In the genomic region with DNA sequence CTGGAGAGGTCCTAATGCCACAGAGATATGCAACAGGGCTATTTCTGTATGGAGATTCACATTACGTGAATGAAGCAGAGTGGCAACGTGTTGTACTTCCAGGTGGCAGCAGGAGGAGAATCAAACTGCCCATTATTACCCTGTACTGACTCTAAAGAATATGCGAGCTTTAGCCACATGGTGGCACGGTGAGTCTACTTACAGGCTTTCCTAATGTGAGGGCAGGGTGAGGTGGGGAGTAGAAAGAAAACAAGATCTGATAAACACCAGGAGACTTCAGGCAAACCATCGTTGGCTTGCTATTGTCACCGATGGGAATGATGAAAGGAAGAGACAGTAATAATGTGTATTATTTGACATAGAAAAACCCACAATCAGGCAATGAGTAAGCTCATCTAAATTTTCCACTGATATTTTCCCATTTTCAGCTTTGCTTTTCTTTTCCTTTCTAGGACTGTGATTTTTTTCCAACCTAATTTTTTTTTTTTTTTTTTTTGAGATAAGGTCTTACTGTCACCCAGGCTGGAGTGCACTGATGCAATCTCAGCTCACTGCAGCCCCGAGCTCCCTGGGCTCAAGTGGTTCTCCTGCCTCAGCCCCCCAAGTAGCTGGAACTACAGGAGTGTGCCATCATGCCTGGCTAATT, we compare ENCODE assay signal across 8 cellular contexts.
DNase-seq lines count a peak whose midpoint lies in the region; ATAC-seq and TF ChIP-seq lines count a peak whose summit lies in the region.

No MANE protein-coding gene starts in this region.

- H3K27me3 ChIP-seq in H7 (ENCODE audit: control insufficient read depth, insufficient read depth, low read length) = no peaks in the 10 kb centered on the region
- no peaks in the 10 kb centered on the region for H3K27me3 ChIP-seq in RWPE2 (ENCODE audit: insufficient read depth, poor library complexity, severe bottlenecking)
- no peaks in the 10 kb centered on the region for H3K27me3 ChIP-seq in gastroesophageal sphincter
- no peaks in the 10 kb centered on the region for H3K27me3 ChIP-seq in trophoblast cell (ENCODE audit: insufficient read depth, low read length)

- H3K79me2 ChIP-seq in trophoblast cell (ENCODE audit: control insufficient read depth, insufficient read depth, low read length, poor library complexity) = no peaks in the 10 kb centered on the region

- H3K23ac ChIP-seq in trophoblast cell (ENCODE audit: low read length) = no peak overlapping the region

- TF ChIP-seq CTCF in LNCAP (IDR thresholded peaks at IDR 0.05) = peak; percentile 88
- peak; percentile 93 for TF ChIP-seq CTCF in RWPE2 (IDR thresholded peaks at IDR 0.05; ENCODE audit: poor library complexity, severe bottlenecking)
- TF ChIP-seq CTCF in gastroesophageal sphincter (IDR thresholded peaks at IDR 0.05) = peak; percentile 46 to 93 (median 84)

- ATAC-seq in RWPE2 (ENCODE audit: low read depth) (peak; percentile 100), gastroesophageal sphincter (peak; percentile 89)

- no peak overlapping the region for H2BK12ac ChIP-seq in trophoblast cell (ENCODE audit: low read length)

- H3K27ac ChIP-seq in RWPE2 (ENCODE audit: poor library complexity, severe bottlenecking) (no peak overlapping the region), gastroesophageal sphincter (peak overlapping the region in 1 of 4 donors; percentile 9), trophoblast cell (ENCODE audit: low read depth, low read length) (no peak overlapping the region)

- no peak for TF ChIP-seq POLR2A in gastroesophageal sphincter (IDR thresholded peaks at IDR 0.05)

- H3K9ac ChIP-seq in trophoblast cell (ENCODE audit: low read length) = no peak overlapping the region

- H2AK5ac ChIP-seq in trophoblast cell (ENCODE audit: low read length) = no peak overlapping the region

- no peak overlapping the region for H2BK5ac ChIP-seq in trophoblast cell (ENCODE audit: low read depth, low read length, poor library complexity)

- no peak overlapping the region for H3K14ac ChIP-seq in trophoblast cell (ENCODE audit: low read length)

- H4K8ac ChIP-seq in trophoblast cell (ENCODE audit: low read depth, low read length) = no peak overlapping the region

- no peak overlapping the region for H4K91ac ChIP-seq in trophoblast cell (ENCODE audit: low read depth, low read length)

- no peak overlapping the region for H3K4me3 ChIP-seq in H7 (ENCODE audit: insufficient read depth, low read depth, low read length)
- no peak overlapping the region for H3K4me3 ChIP-seq in RWPE2 (ENCODE audit: severe bottlenecking)
- H3K4me3 ChIP-seq in gastroesophageal sphincter = no peak overlapping the region
- no peak overlapping the region for H3K4me3 ChIP-seq in trophoblast cell (ENCODE audit: low read depth, low read length)

- H3K4me1 ChIP-seq in RWPE2 (ENCODE audit: insufficient read depth, poor library complexity, severe bottlenecking) = no peaks in the 10 kb centered on the region
- H3K4me1 ChIP-seq in gastroesophageal sphincter = peaks cover 0 to 32% (median 2%) of the 10 kb centered on the region in 3 donors
- H3K4me1 ChIP-seq in trophoblast cell (ENCODE audit: control insufficient read depth in 1 of 2, insufficient read depth in 2 of 2, low read length in 2 of 2) = no peaks in the 10 kb centered on the region

- TF ChIP-seq EP300 in gastroesophageal sphincter (IDR thresholded peaks at IDR 0.05) = no peak

- no peak overlapping the region for H2BK120ac ChIP-seq in trophoblast cell (ENCODE audit: insufficient read depth, low read length, poor library complexity)

- H3K9me3 ChIP-seq in RWPE2 (ENCODE audit: severe bottlenecking) (no peaks in the 10 kb centered on the region), gastroesophageal sphincter (no peaks in the 10 kb centered on the region), trophoblast cell (ENCODE audit: insufficient read depth, low read depth, low read length) (no peaks in the 10 kb centered on the region)

- WGBS in gastroesophageal sphincter (ENCODE audit: low coverage in 1 of 2), 2 donors = 0 to 6% methylated on average over 6 of the region's 7 CpGs
- WGBS in trophoblast cell (ENCODE audit: extremely low coverage, insufficient coverage, insufficient read length) = no CpG with 5 or more reads among the region's 7 CpGs

- H4K12ac ChIP-seq in trophoblast cell (ENCODE audit: low read depth, low read length) = no peak overlapping the region

- H3K4ac ChIP-seq in trophoblast cell (ENCODE audit: low read depth, low read length) = no peak overlapping the region

- no peaks in the 10 kb centered on the region for H3K79me1 ChIP-seq in trophoblast cell (ENCODE audit: low read length)

- H2AFZ ChIP-seq in trophoblast cell (ENCODE audit: insufficient read depth, low read length, poor library complexity) = no peak overlapping the region

- peak; percentile 76 for DNase-seq in GM03348 (ENCODE audit: low spot score)
- DNase-seq in H7 = peak; percentile 74
- DNase-seq in RWPE2 (ENCODE audit: low spot score) = no peak
- DNase-seq in activated effector memory CD4-positive, alpha-beta T cell treated with Interleukin-2 at 50 U/mL for 16 hours = peak; percentile 17
- peak; percentile 63 to 82 for DNase-seq in trophoblast cell
- no peak for DNase-seq in mesenteric fat pad (ENCODE audit: low spot score)

- no peak overlapping the region for H3K18ac ChIP-seq in trophoblast cell (ENCODE audit: low read length)

- H3K4me2 ChIP-seq in trophoblast cell (ENCODE audit: low read length) = no peak overlapping the region

- no peaks in the 10 kb centered on the region for H3K36me3 ChIP-seq in H7 (replicated peaks; ENCODE audit: control insufficient read depth, insufficient read depth, low read length)
- no peaks in the 10 kb centered on the region for H3K36me3 ChIP-seq in RWPE2 (ENCODE audit: low read depth)
- H3K36me3 ChIP-seq in gastroesophageal sphincter = no peaks in the 10 kb centered on the region
- no peaks in the 10 kb centered on the region for H3K36me3 ChIP-seq in trophoblast cell (ENCODE audit: control insufficient read depth in 1 of 2, insufficient read depth in 2 of 2, low read length in 2 of 2)

Comparison
In these comparisons a context has a peak if more than half of its experiments do, and no peak if none do; other contexts are left out.
1. DNase-seq: peak in GM03348 (single experiment), H7 (single experiment), activated effector memory CD4-positive, alpha-beta T cell treated with Interleukin-2 at 50 U/mL for 16 hours (single experiment) and trophoblast cell (2 of 2); none in RWPE2 (single experiment) and mesenteric fat pad (single experiment).
2. Peak in every context shown above with its lines, with median percentiles within 50 percentile points of each other: CTCF ChIP-seq.